23 cellular contexts compared by ENCODE assay signal in the genomic region with DNA sequence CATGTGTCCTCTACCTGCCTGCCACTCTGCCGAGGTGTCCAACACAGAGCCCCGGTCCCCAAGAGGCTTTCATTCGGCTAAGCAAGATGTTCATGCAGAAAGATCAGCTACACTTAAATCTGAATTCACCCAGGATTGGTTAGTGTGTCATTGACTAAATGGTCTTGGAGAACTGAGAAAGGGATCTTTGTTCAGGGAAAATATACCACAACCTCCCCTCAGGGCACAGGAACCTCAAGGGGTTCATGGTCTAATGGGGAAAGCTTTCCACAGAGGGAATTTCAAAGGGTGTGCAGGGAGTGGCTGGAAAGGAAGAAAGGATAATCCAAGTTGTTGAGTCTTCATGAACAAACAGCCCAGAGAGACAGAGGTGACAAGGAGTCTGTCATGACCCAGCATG.
"Had no signal": no experiment of that assay in that cellular context is flagged by ENCODE, and none has a peak within 500 bp of the region (broad histone marks: within the 10 kb centered on the region; RNA-seq: fewer than 3 reads in every experiment).

No MANE protein-coding gene starts in this region.

- H2AFZ ChIP-seq: neural progenitor cell, parathyroid adenoma had no signal

- H3K4me2 ChIP-seq: neural progenitor cell, smooth muscle cell had no signal

- H3K27ac ChIP-seq: left lung, lower lobe of right lung, neural progenitor cell, neutrophil, parathyroid adenoma, right atrium auricular region, right lobe of liver, tibial nerve, upper lobe of right lung had no signal

- H3K27me3 ChIP-seq: right atrium auricular region, right lobe of liver had no signal

- H3K4me3 ChIP-seq: left lung, lower lobe of right lung, neural progenitor cell, right atrium auricular region, right lobe of liver, smooth muscle cell, tibial nerve, upper lobe of right lung had no signal

- H3K4me1 ChIP-seq: left lung, lower lobe of right lung, parathyroid adenoma, right atrium auricular region, right lobe of liver, tibial nerve, upper lobe of right lung had no signal

- H3K9ac ChIP-seq: neural progenitor cell, parathyroid adenoma had no signal

- H3K9me3 ChIP-seq: lower lobe of right lung, neutrophil, right atrium auricular region, right lobe of liver, upper lobe of right lung had no signal

- H3K79me2 ChIP-seq: parathyroid adenoma had no signal

- DNase-seq: hippocampal formation; left colon; left lung; lower lobe of right lung; mammary epithelial cell; mesenchymal stem cell; naive thymus-derived CD8-positive, alpha-beta T cell; occipital lobe; right lobe of liver; stimulated activated CD4-positive, alpha-beta T cell treated with anti-CD3 and anti-CD28 coated beads, Interleukin-1b, Interleukin-23, amount 100 ng/mL, for 48 hours; stimulated activated CD4-positive, alpha-beta T cell treated with anti-CD3 and anti-CD28 coated beads, Interleukin-2, amount 100 ng/mL, for 48 hours; stimulated activated CD4-positive, alpha-beta T cell treated with anti-CD3 and anti-CD28 coated beads, Interleukin-4, amount 100 ng/mL, for 4 hours; stimulated activated CD8-positive, alpha-beta memory T cell treated with anti-CD3 and anti-CD28 coated beads, Interleukin-4, amount 100 ng/mL, for 48 hours; stimulated activated naive CD4-positive, alpha-beta T cell treated with Interleukin-2 at 50 U/mL for 16 hours; stimulated activated naive CD8-positive, alpha-beta T cell treated with anti-CD3 and anti-CD28 coated beads, Interleukin-15, amount 100 ng/mL, for 72 hours; substantia nigra; upper lobe of right lung had no signal

- H3K36me3 ChIP-seq: left lung, lower lobe of right lung, neural progenitor cell, neutrophil, right atrium auricular region, right lobe of liver, tibial nerve, upper lobe of right lung had no signal
